1 cellular context compared by ENCODE assay signal in the genomic region with DNA sequence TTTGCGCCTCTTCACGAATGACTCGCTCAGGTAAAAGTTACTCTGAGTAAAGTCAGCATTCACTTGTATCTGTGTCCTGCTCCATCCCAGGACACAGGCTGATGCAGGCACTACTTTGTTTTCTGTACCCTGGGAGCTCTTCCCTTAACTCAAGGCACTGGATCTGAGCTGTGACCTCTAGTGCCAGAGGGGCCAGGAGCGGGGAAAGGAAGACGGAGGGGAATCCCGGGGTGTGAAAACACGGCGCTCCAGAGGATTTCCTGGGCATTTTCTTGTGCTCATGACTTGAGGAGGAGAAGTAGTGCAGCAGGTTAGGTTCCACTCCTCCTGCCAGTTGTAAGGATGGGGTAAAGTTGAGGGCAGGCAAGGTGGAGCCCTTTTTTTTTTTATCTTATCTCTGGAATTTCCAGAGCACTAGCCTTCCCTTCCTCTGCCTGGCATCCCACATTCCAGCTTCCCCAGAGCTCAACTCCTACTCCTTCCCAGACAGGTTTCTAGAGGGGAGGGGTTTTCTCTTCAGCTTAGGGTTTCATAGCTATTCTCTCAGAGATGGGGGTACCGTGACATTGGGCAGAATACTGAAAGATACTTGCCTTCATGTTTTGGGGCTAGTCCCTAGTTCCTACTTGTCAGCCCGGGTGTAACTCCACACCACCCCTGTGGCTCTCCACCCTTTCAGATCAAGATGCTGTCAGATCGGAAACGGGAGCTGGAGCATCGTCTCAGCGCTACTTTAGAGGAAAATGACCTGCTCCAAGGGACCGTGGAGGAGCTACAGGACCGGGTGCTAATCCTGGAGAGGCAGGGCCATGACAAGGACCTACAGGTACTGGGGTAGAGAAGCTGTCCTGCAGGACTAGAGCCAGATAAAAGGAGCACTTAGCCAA.
TF ChIP-seq lines count a peak whose summit lies in the region.

No MANE protein-coding gene starts in this region.

TF ChIP-seq in H1, 55 proteins besides CTCF, POLR2A, EP300 and RAD21:
- TF ChIP-seq TEAD4 (IDR thresholded peaks at IDR 0.05; ENCODE audit: low read depth, low read length) (peak; percentile 76), HDAC2 (IDR thresholded peaks at IDR 0.05; ENCODE audit: borderline replicate concordance in 1 of 2, low read depth in 2 of 2, low read length in 2 of 2) (no peak)
